ENCODE assay signal across 29 cellular contexts in genomic region chr7:153454283-153454682, GRCh38.
"Had no signal": no experiment of that assay in that cellular context is flagged by ENCODE, and none has a peak within 500 bp of the region (broad histone marks: within the 10 kb centered on the region; RNA-seq: fewer than 3 reads in every experiment).

No MANE protein-coding gene starts in this region.

- H3K4me3 ChIP-seq: ascending aorta, breast epithelium, cardiac muscle cell, colonic mucosa, dorsolateral prefrontal cortex had no signal

- H3K27me3 ChIP-seq: ascending aorta, breast epithelium, cardiac muscle cell, colonic mucosa had no signal

- DNase-seq: activated B cell treated with CpG ODN at 0.5 μM for 24 hours; activated CD4-positive, alpha-beta memory T cell treated with anti-CD3 and anti-CD28 coated beads for 36 hours; activated CD4-positive, alpha-beta T cell treated with anti-CD3 and anti-CD28 coated beads for 36 hours; activated CD4-positive, alpha-beta T cell treated with anti-CD3 and anti-CD28 coated beads, Interleukin-2, amount 10 ng/mL, durations not matched to agents 24 days and 14 days; activated CD4-positive, CD25-positive, alpha-beta regulatory T cell treated with anti-CD3 and anti-CD28 coated beads, Interleukin-2, amount 50 U/mL, for 72 hours; activated CD8-positive, alpha-beta memory T cell treated with anti-CD3 and anti-CD28 coated beads, Interleukin-2, amount 10 ng/mL, durations not matched to agents 7 days and 5 days; activated CD8-positive, alpha-beta memory T cell treated with anti-CD3 and anti-CD28 coated beads, Interleukin-2, amount 50 U/mL, for 4 hours; activated CD8-positive, alpha-beta T cell treated with anti-CD3 and anti-CD28 coated beads, Interleukin-2, amount 10 ng/mL, durations not matched to agents 7 days and 5 days; activated gamma-delta T cell; activated naive CD4-positive, alpha-beta T cell; activated naive CD4-positive, alpha-beta T cell treated with anti-CD3 and anti-CD28 coated beads, Interleukin-2, amount 10 ng/mL, durations not matched to agents 7 days and 5 days; activated naive CD8-positive, alpha-beta T cell treated with anti-CD3 and anti-CD28 coated beads, Interleukin-2, amount 10 ng/mL, durations not matched to agents 7 days and 5 days; activated T-cell treated with anti-CD3 and anti-CD28 coated beads, Interleukin-2, amount 50 U/mL, for 1 hour; activated T-cell treated with anti-CD3 and anti-CD28 coated beads, Interleukin-2, amount 50 U/mL, for 48 hours; central memory CD4-positive, alpha-beta T cell; cerebellar nuclear complex; colonic mucosa; dorsolateral prefrontal cortex; effector memory CD4-positive, alpha-beta T cell; endodermal cell; foreskin fibroblast; head of caudate nucleus; T-helper 1 cell; T-helper 17 cell; T1000; WERI-Rb-1 had no signal

- H3K4me1 ChIP-seq: ascending aorta, breast epithelium, colonic mucosa had no signal

- H3K36me3 ChIP-seq: ascending aorta, breast epithelium, cardiac muscle cell, colonic mucosa, WERI-Rb-1 had no signal

- H3K9me3 ChIP-seq: ascending aorta, breast epithelium, colonic mucosa had no signal

- H3K27ac ChIP-seq: ascending aorta, breast epithelium, cardiac muscle cell, colonic mucosa, dorsolateral prefrontal cortex, WERI-Rb-1 had no signal
